10 cellular contexts compared by ENCODE assay signal in the genomic region with DNA sequence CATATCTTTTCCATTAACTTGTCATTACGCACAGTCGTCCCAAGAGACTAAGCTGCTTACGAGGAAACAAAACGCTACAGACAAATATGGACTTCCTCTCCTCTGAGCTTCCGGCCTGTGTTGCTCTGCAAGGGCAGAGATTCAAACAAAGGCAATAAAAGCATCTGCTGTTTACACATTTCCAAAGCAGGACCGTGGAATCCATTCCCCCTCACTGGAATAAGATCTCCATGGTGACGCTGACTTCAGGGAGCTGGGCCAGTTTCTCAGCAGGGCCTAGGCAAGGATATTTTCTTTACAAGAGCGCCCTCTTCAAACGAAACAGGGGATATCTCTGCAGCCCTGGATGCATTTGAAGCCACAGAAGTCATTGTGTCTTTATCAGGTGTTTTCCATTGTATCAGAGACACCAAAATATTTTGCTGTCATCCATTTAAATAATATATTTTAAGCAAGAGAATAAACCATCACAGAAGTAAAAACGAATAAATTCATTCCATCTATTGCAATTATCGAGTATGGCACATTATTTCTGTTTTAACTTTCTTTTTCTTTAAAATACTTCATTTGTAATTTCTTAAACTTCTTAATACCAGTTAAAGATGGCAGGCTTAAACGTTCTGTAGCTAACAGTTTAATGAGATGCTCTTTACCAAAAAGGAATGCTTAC.
DNase-seq lines count a peak whose midpoint lies in the region; ATAC-seq lines count a peak whose summit lies in the region.
"Had no signal": no experiment of that assay in that cellular context is flagged by ENCODE, and none has a peak within 500 bp of the region (broad histone marks: within the 10 kb centered on the region; RNA-seq: fewer than 3 reads in every experiment).

No MANE protein-coding gene starts in this region.

- no peaks in the 10 kb centered on the region for H3K4me1 Mint-ChIP-seq in naive thymus-derived CD4-positive, alpha-beta T cell
- H3K4me1 Mint-ChIP-seq: CD4-positive, CD25-positive, alpha-beta regulatory T cell had no signal

- H3K27ac Mint-ChIP-seq in naive thymus-derived CD4-positive, alpha-beta T cell: no peak overlapping the region
- H3K27ac Mint-ChIP-seq: activated naive CD8-positive, alpha-beta T cell; CD4-positive, CD25-positive, alpha-beta regulatory T cell had no signal

- H3K36me3 ChIP-seq in naive thymus-derived CD4-positive, alpha-beta T cell (ENCODE audit: control insufficient read depth in 2 of 3, insufficient read depth in 3 of 3, low read length in 3 of 3): no peaks in the 10 kb centered on the region

- intact Hi-C loops in left cardiac atrium (cut with DNase I): loop anchor here in 1 of 2 donors (5.0 kb wide), 3 partner anchors 76 to 321 kb away; no protein-coding TSS in a partner anchor
- intact Hi-C loops in naive thymus-derived CD4-positive, alpha-beta T cell (cut with micrococcal nuclease): no loop called here

- no peak overlapping the region for H3K27ac ChIP-seq in naive thymus-derived CD4-positive, alpha-beta T cell (ENCODE audit: low read depth, low read length)

- H3K27me3 Mint-ChIP-seq in naive thymus-derived CD4-positive, alpha-beta T cell: no peaks in the 10 kb centered on the region
- H3K27me3 Mint-ChIP-seq: activated naive CD8-positive, alpha-beta T cell; CD4-positive, CD25-positive, alpha-beta regulatory T cell had no signal

- CTCF ChIA-PET in naive thymus-derived CD4-positive, alpha-beta T cell (lab: Charles Lee): no interaction called here

- ATAC-seq in left cardiac atrium: peak; percentile 91
- no peak for ATAC-seq in naive thymus-derived CD4-positive, alpha-beta T cell

- no peaks in the 10 kb centered on the region for H3K4me1 ChIP-seq in naive thymus-derived CD4-positive, alpha-beta T cell (ENCODE audit: control insufficient read depth in 2 of 2, insufficient read depth in 2 of 2, low read length in 2 of 2)

- DNase-seq in SIG-M5 treated with dmso at 0.1 percent for 504 hours (lab: John Stamatoyannopoulos, UW; ENCODE audit: unreplicated experiment): peak; percentile 25
- no peak for DNase-seq in SIG-M5 (lab: John Stamatoyannopoulos, UW)
- peak; percentile 82 for DNase-seq in NCI-H2029 treated with DMSO at 0.1 percent for 48 hours (lab: John Stamatoyannopoulos, UW)
- DNase-seq in amniotic stem cell (lab: John Stamatoyannopoulos, UW): peak; percentile 71
- peak; percentile 70 for DNase-seq in left cardiac atrium
- peak; percentile 39 for DNase-seq in pulmonary artery endothelial cell (ENCODE audit: low read depth, low spot score)
- DNase-seq in naive thymus-derived CD4-positive, alpha-beta T cell: no peak
- DNase-seq in activated CD8-positive, alpha-beta memory T cell treated with anti-CD3 and anti-CD28 coated beads for 24 hours: no peak

- H3K27me3 ChIP-seq in naive thymus-derived CD4-positive, alpha-beta T cell (ENCODE audit: control insufficient read depth in 2 of 2, insufficient read depth in 2 of 2, low read length in 2 of 2): no peaks in the 10 kb centered on the region

- peaks cover 0 to 8% (median 2%) of the 10 kb centered on the region in 11 donors for H3K9me3 Mint-ChIP-seq in naive thymus-derived CD4-positive, alpha-beta T cell

- H3K4me3 ChIP-seq in naive thymus-derived CD4-positive, alpha-beta T cell (ENCODE audit: low read length): no peak overlapping the region

- POLR2A ChIA-PET in naive thymus-derived CD4-positive, alpha-beta T cell (lab: Charles Lee): no interaction called here

- no peaks in the 10 kb centered on the region for H3K36me3 Mint-ChIP-seq in naive thymus-derived CD4-positive, alpha-beta T cell
- H3K36me3 Mint-ChIP-seq: activated naive CD8-positive, alpha-beta T cell; CD4-positive, CD25-positive, alpha-beta regulatory T cell had no signal

- H3K9me3 ChIP-seq in naive thymus-derived CD4-positive, alpha-beta T cell (ENCODE audit: control insufficient read depth in 2 of 3, low read length in 3 of 3): no peaks in the 10 kb centered on the region

- H3K4me3 Mint-ChIP-seq in naive thymus-derived CD4-positive, alpha-beta T cell: no peak overlapping the region
- H3K4me3 Mint-ChIP-seq: activated naive CD8-positive, alpha-beta T cell; CD4-positive, CD25-positive, alpha-beta regulatory T cell had no signal

Comparison
In these comparisons a context has a peak if more than half of its experiments do, and no peak if none do; other contexts are left out.
1. DNase-seq: peak in SIG-M5 treated with dmso at 0.1 percent for 504 hours (single experiment), NCI-H2029 treated with DMSO at 0.1 percent for 48 hours (single experiment), amniotic stem cell (single experiment), left cardiac atrium (single experiment) and pulmonary artery endothelial cell (single experiment); none in SIG-M5 (single experiment), naive thymus-derived CD4-positive, alpha-beta T cell (0 of 9) and activated CD8-positive, alpha-beta memory T cell treated with anti-CD3 and anti-CD28 coated beads for 24 hours (single experiment).